40 cellular contexts compared by ENCODE assay signal in the genomic region with DNA sequence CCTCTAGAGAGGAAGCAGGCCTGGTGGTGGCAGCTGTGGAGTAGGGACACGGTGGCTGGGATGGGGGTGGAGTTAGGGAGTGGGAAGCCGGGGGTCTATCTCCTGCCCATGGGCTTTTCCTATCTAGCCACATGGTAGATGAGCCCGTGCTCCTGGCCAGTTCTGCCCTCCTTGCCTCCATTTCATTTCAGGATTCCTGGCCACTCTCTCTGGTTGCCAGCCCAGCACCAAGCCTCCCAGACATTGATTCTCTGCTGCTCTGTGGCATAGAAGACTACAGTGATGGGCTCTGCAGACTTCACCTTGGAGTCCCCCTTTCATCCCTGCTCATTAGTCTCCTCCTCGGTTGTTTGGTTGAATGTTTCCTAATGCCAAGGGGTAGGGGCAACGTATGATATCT. TPM values are rescaled to one million over a fixed set of nuclear protein-coding genes. Genes with fewer than 3 reads are reported as not detected.
"Had no signal": no experiment of that assay in that cellular context is flagged by ENCODE, and none has a peak within 500 bp of the region (broad histone marks: within the 10 kb centered on the region; RNA-seq: fewer than 3 reads in every experiment).

No MANE protein-coding gene starts in this region.

- H3K36me3 Mint-ChIP-seq: activated CD8-positive, alpha-beta memory T cell treated with anti-CD3 and anti-CD28 coated beads, Interleukin-2, amount 10 ng/mL, durations not matched to agents 7 days and 5 days; activated naive CD4-positive, alpha-beta T cell treated with anti-CD3 and anti-CD28 coated beads, Interleukin-2, amount 50 U/mL, for 72 hours; activated naive CD8-positive, alpha-beta T cell treated with anti-CD3 and anti-CD28 coated beads for 36 hours; WTC11 had no signal

- DNase-seq: activated CD4-positive, alpha-beta memory T cell treated with anti-CD3 and anti-CD28 coated beads, Interleukin-2, amount 10 ng/mL, durations not matched to agents 7 days and 5 days; activated CD4-positive, alpha-beta T cell treated with anti-CD3 and anti-CD28 coated beads for 1 hour; activated CD4-positive, alpha-beta T cell treated with anti-CD3 and anti-CD28 coated beads for 36 hours; activated CD4-positive, alpha-beta T cell treated with anti-CD3 and anti-CD28 coated beads for 48 hours; activated CD4-positive, alpha-beta T cell treated with anti-CD3 and anti-CD28 coated beads, Interleukin-2, amount 10 ng/mL, durations not matched to agents 7 days and 5 days; activated CD4-positive, alpha-beta T cell treated with anti-CD3 and anti-CD28 coated beads, Interleukin-2, amount 50 U/mL, for 48 hours; activated CD4-positive, CD25-positive, alpha-beta regulatory T cell; activated CD8-positive, alpha-beta memory T cell treated with anti-CD3 and anti-CD28 coated beads for 24 hours; activated CD8-positive, alpha-beta memory T cell treated with anti-CD3 and anti-CD28 coated beads, Interleukin-2, amount 10 ng/mL, durations not matched to agents 7 days and 5 days; activated CD8-positive, alpha-beta memory T cell treated with anti-CD3 and anti-CD28 coated beads, Interleukin-2, amount 50 U/mL, for 48 hours; activated CD8-positive, alpha-beta T cell treated with anti-CD3 and anti-CD28 coated beads, Interleukin-2, amount 10 ng/mL, durations not matched to agents 7 days and 5 days; activated effector memory CD4-positive, alpha-beta T cell treated with anti-CD3 and anti-CD28 coated beads, Interleukin-2, amount 50 U/mL, for 16 hours; activated gamma-delta T cell treated with Interleukin-2 at 50 U/mL for 16 hours; activated naive CD4-positive, alpha-beta T cell; activated naive CD4-positive, alpha-beta T cell treated with anti-CD3 and anti-CD28 coated beads for 36 hours; activated naive CD4-positive, alpha-beta T cell treated with anti-CD3 and anti-CD28 coated beads, Interleukin-2, amount 50 U/mL, for 16 hours; activated naive CD8-positive, alpha-beta T cell treated with anti-CD3 and anti-CD28 coated beads for 36 hours; activated T-cell treated with anti-CD3 and anti-CD28 coated beads, Interleukin-2, amount 50 U/mL, for 1 hour; activated T-cell treated with anti-CD3 and anti-CD28 coated beads, Interleukin-2, amount 50 U/mL, for 4 hours; activated T-cell treated with anti-CD3 and anti-CD28 coated beads, Interleukin-2, amount 50 U/mL, for 72 hours; adrenal gland; amniotic stem cell; body of pancreas; brain microvascular endothelial cell; central memory CD4-positive, alpha-beta T cell; T-helper 1 cell; T-helper 2 cell; T-helper 9 cell had no signal

- H3K4me3 ChIP-seq: adrenal gland, body of pancreas, breast epithelium had no signal

- H3K27me3 ChIP-seq: body of pancreas had no signal

- H3K36me3 ChIP-seq: adrenal gland, brain microvascular endothelial cell, breast epithelium had no signal

- H3K4me1 Mint-ChIP-seq: activated CD4-positive, alpha-beta T cell treated with anti-CD3 and anti-CD28 coated beads for 36 hours; activated CD8-positive, alpha-beta memory T cell treated with anti-CD3 and anti-CD28 coated beads, Interleukin-2, amount 10 ng/mL, durations not matched to agents 7 days and 5 days; activated T-helper 17 cell treated with anti-CD3 and anti-CD28 coated beads, Interleukin-2, amount 50 U/mL, for 72 hours had no signal

- H3K27ac Mint-ChIP-seq: activated CD4-positive, alpha-beta memory T cell treated with anti-CD3 and anti-CD28 coated beads, Interleukin-2, amount 10 ng/mL, durations not matched to agents 7 days and 5 days; activated CD4-positive, alpha-beta T cell treated with anti-CD3 and anti-CD28 coated beads for 36 hours; activated CD4-positive, alpha-beta T cell treated with anti-CD3 and anti-CD28 coated beads, Interleukin-2, amount 10 ng/mL, durations not matched to agents 7 days and 5 days; activated CD8-positive, alpha-beta memory T cell treated with anti-CD3 and anti-CD28 coated beads, Interleukin-2, amount 10 ng/mL, durations not matched to agents 7 days and 5 days; activated CD8-positive, alpha-beta T cell treated with anti-CD3 and anti-CD28 coated beads, Interleukin-2, amount 10 ng/mL, durations not matched to agents 7 days and 5 days; activated naive CD4-positive, alpha-beta T cell treated with anti-CD3 and anti-CD28 coated beads for 36 hours; activated naive CD4-positive, alpha-beta T cell treated with anti-CD3 and anti-CD28 coated beads, Interleukin-2, amount 50 U/mL, for 72 hours; activated naive CD8-positive, alpha-beta T cell treated with anti-CD3 and anti-CD28 coated beads for 36 hours; activated T-cell treated with anti-CD3 and anti-CD28 coated beads, Interleukin-2, amount 50 U/mL, for 72 hours; activated T-helper 1 cell treated with anti-CD3 and anti-CD28 coated beads, Interleukin-12 subunit alpha, Interleukin-12 subunit beta, Interleukin-2, Interleukin-4 antibody, amounts not matched to agents 30 ng/mL and 10 ng/mL and 1 ng/mL, durations not matched to agents 14 hours and 24 hours and 36 hours; activated T-helper 17 cell treated with anti-CD3 and anti-CD28 coated beads, Interleukin-2, amount 50 U/mL, for 72 hours; T-helper 1 cell treated with Interleukin-12 subunit alpha and Interleukin-12 subunit beta and Interleukin-4 antibody, amounts not matched to agents 30 μg/mL and 1 μg/mL, for 36 hours; T-helper 2 cell treated with Interferon-gamma antibody and Interleukin-4, amounts not matched to agents 5 μg/mL and 100 μg/mL, for 36 hours; WTC11 had no signal

- H3K9me3 Mint-ChIP-seq: activated CD4-positive, alpha-beta memory T cell treated with anti-CD3 and anti-CD28 coated beads, Interleukin-2, amount 10 ng/mL, durations not matched to agents 7 days and 5 days; activated CD4-positive, alpha-beta T cell treated with anti-CD3 and anti-CD28 coated beads, Interleukin-2, amount 10 ng/mL, durations not matched to agents 7 days and 5 days; activated naive CD4-positive, alpha-beta T cell treated with anti-CD3 and anti-CD28 coated beads for 36 hours; activated naive CD4-positive, alpha-beta T cell treated with anti-CD3 and anti-CD28 coated beads, Interleukin-2, amount 50 U/mL, for 72 hours; activated naive CD8-positive, alpha-beta T cell treated with anti-CD3 and anti-CD28 coated beads for 36 hours; activated T-cell treated with anti-CD3 and anti-CD28 coated beads, Interleukin-2, amount 50 U/mL, for 4 hours; activated T-cell treated with anti-CD3 and anti-CD28 coated beads, Interleukin-2, amount 50 U/mL, for 72 hours; activated T-helper 1 cell treated with anti-CD3 and anti-CD28 coated beads, Interleukin-12 subunit alpha, Interleukin-12 subunit beta, Interleukin-2, Interleukin-4 antibody, amounts not matched to agents 30 ng/mL and 10 ng/mL and 1 ng/mL, durations not matched to agents 14 hours and 24 hours and 36 hours; activated T-helper 17 cell treated with anti-CD3 and anti-CD28 coated beads, Interleukin-2, amount 50 U/mL, for 72 hours; T-helper 1 cell treated with Interleukin-12 subunit alpha and Interleukin-12 subunit beta and Interleukin-4 antibody, amounts not matched to agents 30 μg/mL and 1 μg/mL, for 36 hours; T-helper 2 cell treated with Interferon-gamma antibody and Interleukin-4, amounts not matched to agents 5 μg/mL and 100 μg/mL, for 36 hours; WTC11 had no signal

- H3K4me1 ChIP-seq: breast epithelium had no signal

- H3K4me3 Mint-ChIP-seq: activated CD4-positive, alpha-beta memory T cell treated with anti-CD3 and anti-CD28 coated beads, Interleukin-2, amount 10 ng/mL, durations not matched to agents 7 days and 5 days; activated CD4-positive, alpha-beta T cell treated with anti-CD3 and anti-CD28 coated beads for 36 hours; activated CD4-positive, alpha-beta T cell treated with anti-CD3 and anti-CD28 coated beads, Interleukin-2, amount 10 ng/mL, durations not matched to agents 7 days and 5 days; activated CD8-positive, alpha-beta memory T cell treated with anti-CD3 and anti-CD28 coated beads, Interleukin-2, amount 10 ng/mL, durations not matched to agents 7 days and 5 days; activated CD8-positive, alpha-beta T cell treated with anti-CD3 and anti-CD28 coated beads, Interleukin-2, amount 10 ng/mL, durations not matched to agents 7 days and 5 days; activated naive CD4-positive, alpha-beta T cell treated with anti-CD3 and anti-CD28 coated beads for 36 hours; activated naive CD8-positive, alpha-beta T cell treated with anti-CD3 and anti-CD28 coated beads for 36 hours; activated T-cell treated with anti-CD3 and anti-CD28 coated beads, Interleukin-2, amount 50 U/mL, for 4 hours; activated T-cell treated with anti-CD3 and anti-CD28 coated beads, Interleukin-2, amount 50 U/mL, for 72 hours; activated T-helper 1 cell treated with anti-CD3 and anti-CD28 coated beads, Interleukin-12 subunit alpha, Interleukin-12 subunit beta, Interleukin-2, Interleukin-4 antibody, amounts not matched to agents 30 ng/mL and 10 ng/mL and 1 ng/mL, durations not matched to agents 14 hours and 24 hours and 36 hours; activated T-helper 17 cell treated with anti-CD3 and anti-CD28 coated beads, Interleukin-2, amount 50 U/mL, for 72 hours; T-helper 1 cell treated with Interleukin-12 subunit alpha and Interleukin-12 subunit beta and Interleukin-4 antibody, amounts not matched to agents 30 μg/mL and 1 μg/mL, for 36 hours; T-helper 2 cell treated with Interferon-gamma antibody and Interleukin-4, amounts not matched to agents 5 μg/mL and 100 μg/mL, for 36 hours; WTC11 had no signal

- H3K27ac ChIP-seq: adrenal gland, body of pancreas, brain microvascular endothelial cell, breast epithelium, VCaP had no signal

- H3K9me3 ChIP-seq: adrenal gland, body of pancreas, breast epithelium had no signal

- ATAC-seq: activated CD4-positive, alpha-beta T cell treated with anti-CD3 and anti-CD28 coated beads for 36 hours; activated CD4-positive, CD25-positive, alpha-beta regulatory T cell treated with anti-CD3 and anti-CD28 coated beads, Interleukin-2, amount 50 U/mL, for 24 hours; activated CD8-positive, alpha-beta memory T cell treated with anti-CD3 and anti-CD28 coated beads, Interleukin-2, amount 10 ng/mL, durations not matched to agents 7 days and 5 days; activated CD8-positive, alpha-beta T cell treated with anti-CD3 and anti-CD28 coated beads, Interleukin-2, amount 10 ng/mL, durations not matched to agents 7 days and 5 days; activated naive CD4-positive, alpha-beta T cell treated with anti-CD3 and anti-CD28 coated beads, Interleukin-2, amount 50 U/mL, for 72 hours; activated T-cell treated with anti-CD3 and anti-CD28 coated beads, Interleukin-2, amount 50 U/mL, for 4 hours; activated T-cell treated with anti-CD3 and anti-CD28 coated beads, Interleukin-2, amount 50 U/mL, for 72 hours; activated T-helper 17 cell treated with anti-CD3 and anti-CD28 coated beads, Interleukin-2, amount 50 U/mL, for 72 hours; body of pancreas; WTC11 had no signal

RNA-seq across cellular contexts. Expression of a gene that starts 19.4 kb away (rescaled TPM):
- total RNA-seq: activated CD4-positive, alpha-beta T cell treated with anti-CD3 and anti-CD28 coated beads for 36 hours; activated CD4-positive, alpha-beta T cell treated with anti-CD3 and anti-CD28 coated beads, Interleukin-2, amount 10 ng/mL, durations not matched to agents 7 days and 5 days; activated naive CD4-positive, alpha-beta T cell treated with anti-CD3 and anti-CD28 coated beads for 36 hours; activated naive CD4-positive, alpha-beta T cell treated with anti-CD3 and anti-CD28 coated beads, Interleukin-2, amount 50 U/mL, for 72 hours; activated naive CD8-positive, alpha-beta T cell treated with anti-CD3 and anti-CD28 coated beads for 36 hours; activated T-cell treated with anti-CD3 and anti-CD28 coated beads, Interleukin-2, amount 50 U/mL, for 72 hours; activated T-helper 1 cell treated with anti-CD3 and anti-CD28 coated beads, Interleukin-12 subunit alpha, Interleukin-12 subunit beta, Interleukin-2, Interleukin-4 antibody, amounts not matched to agents 30 ng/mL and 10 ng/mL and 1 ng/mL, durations not matched to agents 14 hours and 24 hours and 36 hours; activated T-helper 17 cell treated with anti-CD3 and anti-CD28 coated beads, Interleukin-2, amount 50 U/mL, for 72 hours; adrenal gland; aorta; breast epithelium; cardiac septum; cerebellum had no signal
- polyA plus RNA-seq: adrenal gland, aorta had no signal

RNA-seq across cellular contexts. Expression of a gene that starts 48.4 kb away (rescaled TPM):
- total RNA-seq: activated CD4-positive, alpha-beta memory T cell treated with anti-CD3 and anti-CD28 coated beads, Interleukin-2, amount 10 ng/mL, durations not matched to agents 7 days and 5 days; activated CD4-positive, alpha-beta T cell treated with anti-CD3 and anti-CD28 coated beads for 36 hours; activated CD4-positive, alpha-beta T cell treated with anti-CD3 and anti-CD28 coated beads, Interleukin-2, amount 10 ng/mL, durations not matched to agents 7 days and 5 days; activated CD8-positive, alpha-beta memory T cell treated with anti-CD3 and anti-CD28 coated beads, Interleukin-2, amount 10 ng/mL, durations not matched to agents 7 days and 5 days; activated CD8-positive, alpha-beta T cell treated with anti-CD3 and anti-CD28 coated beads, Interleukin-2, amount 10 ng/mL, durations not matched to agents 7 days and 5 days; activated naive CD4-positive, alpha-beta T cell treated with anti-CD3 and anti-CD28 coated beads for 36 hours; activated naive CD4-positive, alpha-beta T cell treated with anti-CD3 and anti-CD28 coated beads, Interleukin-2, amount 50 U/mL, for 72 hours; activated naive CD8-positive, alpha-beta T cell treated with anti-CD3 and anti-CD28 coated beads for 36 hours; activated T-cell treated with anti-CD3 and anti-CD28 coated beads, Interleukin-2, amount 50 U/mL, for 4 hours; activated T-helper 1 cell treated with anti-CD3 and anti-CD28 coated beads, Interleukin-12 subunit alpha, Interleukin-12 subunit beta, Interleukin-2, Interleukin-4 antibody, amounts not matched to agents 30 ng/mL and 10 ng/mL and 1 ng/mL, durations not matched to agents 14 hours and 24 hours and 36 hours; activated T-helper 17 cell treated with anti-CD3 and anti-CD28 coated beads, Interleukin-2, amount 50 U/mL, for 72 hours had no signal
